ENCODE assay signal across 7 cellular contexts in genomic region chr7:75359542-75359848, GRCh38. TPM values are rescaled to one million over a fixed set of nuclear protein-coding genes. Genes with fewer than 3 reads are reported as not detected.
DNase-seq lines count a peak whose midpoint lies in the region; ATAC-seq and TF ChIP-seq lines count a peak whose summit lies in the region.
"Not testable (repeated sequence)": the region's sequence is repeated elsewhere in the genome, so short reads cannot be mapped to it uniquely, and the experiment has no call there.

No MANE protein-coding gene starts in this region.

- H3K36me3 Mint-ChIP-seq in activated T-helper 2 cell treated with anti-CD3 and anti-CD28 coated beads, Interferon-gamma antibody, Interleukin-2, Interleukin-4, amounts not matched to agents 10 μg/mL and 5 μg/mL and 100 μg/mL, durations not matched to agents 14 hours and 24 hours and 36 hours (ENCODE audit: low read depth); glutamatergic neuron (ENCODE audit: unreplicated experiment): not testable (repeated sequence)

- H3K27ac Mint-ChIP-seq in activated T-helper 2 cell treated with anti-CD3 and anti-CD28 coated beads, Interferon-gamma antibody, Interleukin-2, Interleukin-4, amounts not matched to agents 10 μg/mL and 5 μg/mL and 100 μg/mL, durations not matched to agents 14 hours and 24 hours and 36 hours; glutamatergic neuron (ENCODE audit: unreplicated experiment): not testable (repeated sequence)

- not testable (repeated sequence) for H3K36me3 ChIP-seq in H7 (replicated peaks; ENCODE audit: control insufficient read depth, insufficient read depth, low read length); PC-3 (ENCODE audit: low read depth, low read length)

- BruUV-seq in PC-3 (replicated peaks; lab: Mats Ljungman, UMichigan) = not testable (repeated sequence)

- H3K27me3 ChIP-seq in H7 (ENCODE audit: control insufficient read depth, insufficient read depth, low read length); PC-3 (ENCODE audit: low read length): not testable (repeated sequence)

- not testable (repeated sequence) for H2AFZ ChIP-seq in PC-3 (ENCODE audit: low read length)

- intact Hi-C loops in PC-3 (cut with micrococcal nuclease); activated T-helper 2 cell treated with anti-CD3 and anti-CD28 coated beads, Interferon-gamma antibody, Interleukin-2, Interleukin-4, amounts not matched to agents 10 μg/mL and 5 μg/mL and 100 μg/mL, durations not matched to agents 14 hours and 24 hours and 36 hours (cut with micrococcal nuclease); sciatic nerve (cut with DNase I): not testable (repeated sequence)

- not testable (repeated sequence) for H3K4me1 Mint-ChIP-seq in activated T-helper 2 cell treated with anti-CD3 and anti-CD28 coated beads, Interferon-gamma antibody, Interleukin-2, Interleukin-4, amounts not matched to agents 10 μg/mL and 5 μg/mL and 100 μg/mL, durations not matched to agents 14 hours and 24 hours and 36 hours (ENCODE audit: low read depth); glutamatergic neuron (ENCODE audit: low read depth, unreplicated experiment)

- POLR2A ChIA-PET in PC-3 (lab: Charles Lee; ENCODE audit: unreplicated experiment) = not testable (repeated sequence)

- not testable (repeated sequence) for H3K4me3 Mint-ChIP-seq in activated T-helper 2 cell treated with anti-CD3 and anti-CD28 coated beads, Interferon-gamma antibody, Interleukin-2, Interleukin-4, amounts not matched to agents 10 μg/mL and 5 μg/mL and 100 μg/mL, durations not matched to agents 14 hours and 24 hours and 36 hours (ENCODE audit: low read depth); glutamatergic neuron (ENCODE audit: unreplicated experiment)

- not testable (repeated sequence) for H3K27me3 Mint-ChIP-seq in activated T-helper 2 cell treated with anti-CD3 and anti-CD28 coated beads, Interferon-gamma antibody, Interleukin-2, Interleukin-4, amounts not matched to agents 10 μg/mL and 5 μg/mL and 100 μg/mL, durations not matched to agents 14 hours and 24 hours and 36 hours (ENCODE audit: low read depth); glutamatergic neuron (ENCODE audit: unreplicated experiment)

- H3K4me1 ChIP-seq in PC-3 (ENCODE audit: insufficient read depth, low read length) = not testable (repeated sequence)

- H3K79me2 ChIP-seq in PC-3 (ENCODE audit: low read length) = not testable (repeated sequence)

- H3F3A ChIP-seq in PC-3 (ENCODE audit: low read length, unreplicated experiment) = not testable (repeated sequence)

- CTCF ChIA-PET in PC-3 (lab: Charles Lee) = not testable (repeated sequence)

- not testable (repeated sequence) for H3K27ac ChIP-seq in PC-3 (ENCODE audit: low read length)

- not testable (repeated sequence) for H4K20me1 ChIP-seq in PC-3 (ENCODE audit: low read length)

- TF ChIP-seq CTCF in PC-3 (conservative IDR thresholded peaks at IDR 0.05; ENCODE audit: low read depth, low read length); glutamatergic neuron (IDR thresholded peaks at IDR 0.05; ENCODE audit: partially characterized antibody, unreplicated experiment): not testable (repeated sequence)

- peak; percentile 52 for ATAC-seq in GM18909 (IDR thresholded peaks at IDR 0.05; ENCODE audit: poor library complexity, unreplicated experiment)
- ATAC-seq in HG03196 (IDR thresholded peaks at IDR 0.05; ENCODE audit: unreplicated experiment) = peak; percentile 73
- peak; percentile 75; the same call in 1 of the 2 replicates for ATAC-seq in PC-3
- ATAC-seq in sciatic nerve = peak; percentile 90

- not testable (repeated sequence) for DNase-seq in H7; PC-3; sciatic nerve (ENCODE audit: low spot score)
- DNase-seq in activated T-helper 2 cell treated with anti-CD3 and anti-CD28 coated beads, Interferon-gamma antibody, Interleukin-2, Interleukin-4, amounts not matched to agents 10 μg/mL and 5 μg/mL and 100 μg/mL, durations not matched to agents 14 hours and 24 hours and 36 hours (ENCODE audit: low spot score) = peak; percentile 10
- DNase-seq in glutamatergic neuron = peak; percentile 13

- H3K9me3 Mint-ChIP-seq in activated T-helper 2 cell treated with anti-CD3 and anti-CD28 coated beads, Interferon-gamma antibody, Interleukin-2, Interleukin-4, amounts not matched to agents 10 μg/mL and 5 μg/mL and 100 μg/mL, durations not matched to agents 14 hours and 24 hours and 36 hours; glutamatergic neuron (ENCODE audit: unreplicated experiment): not testable (repeated sequence)

- not testable (repeated sequence) for H3K9ac ChIP-seq in PC-3 (ENCODE audit: low read length)

- not testable (repeated sequence) for H3K9me3 ChIP-seq in PC-3 (ENCODE audit: low read length)

- H3K9me2 ChIP-seq in PC-3 (replicated peaks; ENCODE audit: low read length) = not testable (repeated sequence)

- peak overlapping the region; percentile 10; the same call in 1 of the 2 replicates for H3K4me3 ChIP-seq in H7 (ENCODE audit: insufficient read depth, low read depth, low read length)
- H3K4me3 ChIP-seq in PC-3 (ENCODE audit: low read length) = not testable (repeated sequence)

- not testable (repeated sequence) for H3K4me2 ChIP-seq in PC-3 (ENCODE audit: low read length)

RNA-seq across cellular contexts. Expression of gene TRIM73, which starts 35.9 kb away (rescaled TPM):
- 1.4 and 5.7 TPM in 2 replicates for total RNA-seq in H7 (2014; rRNA removed; shearing (Covaris generic))
- total RNA-seq in PC-3 (2014; rRNA removed) (5.2 and 6.4 TPM in 2 replicates), glutamatergic neuron (ENCODE audit: unreplicated experiment) (11.2 TPM), sciatic nerve (8.7 TPM)
- total RNA-seq in activated T-helper 2 cell treated with anti-CD3 and anti-CD28 coated beads, Interferon-gamma antibody, Interleukin-2, Interleukin-4, amounts not matched to agents 10 μg/mL and 5 μg/mL and 100 μg/mL, durations not matched to agents 14 hours and 24 hours and 36 hours = 5.7 and 6.4 TPM in 2 replicates
